ENCODE assay signal across 6 cellular contexts in the genomic region with DNA sequence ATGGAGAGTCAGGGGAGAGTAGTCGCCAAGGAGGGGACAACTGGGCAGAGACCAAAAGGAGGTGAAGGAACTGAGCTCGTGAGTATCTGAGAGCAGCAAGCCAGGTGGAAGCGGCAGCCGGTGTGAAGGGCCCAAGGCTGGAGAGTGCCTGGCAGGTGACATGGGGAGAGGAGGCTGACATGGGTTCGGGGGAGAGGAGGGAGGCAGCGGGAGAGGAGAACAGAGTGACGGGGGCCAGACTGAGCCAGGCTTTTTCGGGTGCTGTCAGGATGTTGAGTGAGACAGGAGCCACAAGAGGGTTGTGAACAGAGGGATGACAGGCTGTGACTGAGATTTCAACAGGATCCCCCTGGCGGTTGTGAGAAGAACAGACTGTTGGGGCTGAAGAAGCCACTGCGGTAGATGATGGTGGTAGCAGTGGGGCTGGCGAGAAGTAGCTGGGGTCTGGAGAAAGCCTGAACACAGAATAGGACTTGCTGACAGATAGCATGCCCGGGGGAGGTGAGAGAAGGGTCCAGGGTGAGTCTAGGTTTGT. TPM values are rescaled to one million over a fixed set of nuclear protein-coding genes. Genes with fewer than 3 reads are reported as not detected.
DNase-seq lines count a peak whose midpoint lies in the region; ATAC-seq and TF ChIP-seq lines count a peak whose summit lies in the region.

No MANE protein-coding gene starts in this region.

- DNase-seq in AG04450 (ENCODE audit: low read depth, low spot score): no peak
- DNase-seq in Kasumi-1 (lab: John Stamatoyannopoulos, UW): peak; percentile 26 to 57
- peak; percentile 13 to 32 for DNase-seq in erythroblast (lab: John Stamatoyannopoulos, UW)
- no peak for DNase-seq in A172 (ENCODE audit: low spot score)
- DNase-seq in activated effector memory CD4-positive, alpha-beta T cell treated with Interleukin-2 at 50 U/mL for 16 hours: no peak

- no peak for ATAC-seq in HG03045 (IDR thresholded peaks at IDR 0.05; ENCODE audit: unreplicated experiment)

- no peak overlapping the region for H3K27ac ChIP-seq in AG04450 (ENCODE audit: low read depth, low read length)

- CTCF ChIA-PET in AG04450 (lab: Charles Lee): interaction anchor here (0.5 to 3.1 kb wide), 21 partner anchors 8 to 199 kb away, joined by 3 to 36 read pairs (median 6); a partner anchor contains a TSS

- POLR2A ChIA-PET in AG04450 (lab: Yijun Ruan, JAX): no interaction called here

- no peak for TF ChIP-seq POLR2A in erythroblast (IDR thresholded peaks at IDR 0.05; ENCODE audit: low read length)

- no peak overlapping the region for H3K4me3 ChIP-seq in AG04450 (ENCODE audit: low read depth, low read length)

- H3K27me3 ChIP-seq in AG04450 (ENCODE audit: control insufficient read depth, insufficient read depth, low read length): no peaks in the 10 kb centered on the region

- peak; percentile 61 for TF ChIP-seq CTCF in AG04450 (IDR thresholded peaks at IDR 0.05; ENCODE audit: low read depth, low read length)

- H3K9me3 ChIP-seq in AG04450 (ENCODE audit: control insufficient read depth, insufficient read depth, low read length): no peaks in the 10 kb centered on the region

RNA-seq across cellular contexts. Expression of a gene that starts 5.7 kb away (rescaled TPM):
- 22.4 and 24.1 TPM in 2 replicates for polyA plus RNA-seq in AG04450 (2011; rRNA removed)
- polyA minus RNA-seq in AG04450 (2011; rRNA and poly(A)+ RNA removed): 32.2 and 36.9 TPM in 2 replicates
- total RNA-seq in A172 (2014; rRNA removed; shearing (Covaris generic)): 27.2 and 31.2 TPM in 2 replicates

RNA-seq across cellular contexts. Expression of a gene that starts 14.4 kb away (rescaled TPM):
- 81.7 and 96.1 TPM in 2 replicates for polyA plus RNA-seq in AG04450 (2011; rRNA removed)
- polyA minus RNA-seq in AG04450 (2011; rRNA and poly(A)+ RNA removed): 24.7 and 33.9 TPM in 2 replicates
- total RNA-seq in A172 (2014; rRNA removed; shearing (Covaris generic)): 154 and 183 TPM in 2 replicates

RNA-seq across cellular contexts. Expression of a gene that starts 14.9 kb away (rescaled TPM):
- polyA plus RNA-seq in AG04450 (2011; rRNA removed): 0.02 and 0.05 TPM in 2 replicates
- polyA minus RNA-seq in AG04450 (2011; rRNA and poly(A)+ RNA removed): 0.56 and 0.60 TPM in 2 replicates
- total RNA-seq in A172 (2014; rRNA removed; shearing (Covaris generic)): 0.05 and 0.43 TPM in 2 replicates

RNA-seq across cellular contexts. Expression of a gene that starts 25.0 kb away (rescaled TPM):
- polyA plus RNA-seq in AG04450 (2011; rRNA removed): 0.24 and 0.37 TPM in 2 replicates
- polyA minus RNA-seq in AG04450 (2011; rRNA and poly(A)+ RNA removed): 0.51 and 1.2 TPM in 2 replicates
- 0.38 TPM in 1 of 2 replicates, not detected in the other for total RNA-seq in A172 (2014; rRNA removed; shearing (Covaris generic))

Comparison
In these comparisons a context has a peak if more than half of its experiments do, and no peak if none do; other contexts are left out.
1. DNase-seq: peak in Kasumi-1 (2 of 2) and erythroblast (2 of 2); none in AG04450 (single experiment), A172 (single experiment) and activated effector memory CD4-positive, alpha-beta T cell treated with Interleukin-2 at 50 U/mL for 16 hours (single experiment).